ENCODE assay signal across 1 cellular context in genomic region chr1:116465845-116466685, GRCh38.
TF ChIP-seq lines count a peak whose summit lies in the region.

No MANE protein-coding gene starts in this region.

TF ChIP-seq in HepG2, 621 proteins besides CTCF, POLR2A, EP300 and RAD21 (continued from another document and continues in another):
- TF ChIP-seq RERE (CRISPR knock-in tag; IDR thresholded peaks at IDR 0.05; ENCODE audit: low read depth) (no peak), HOXA3 (CRISPR knock-in tag; IDR thresholded peaks at IDR 0.05) (peak; percentile 81; the same call in 1 of the 2 replicates), REXO4 (CRISPR knock-in tag; IDR thresholded peaks at IDR 0.05; ENCODE audit: borderline replicate concordance) (no peak), CC2D1A (CRISPR knock-in tag; IDR thresholded peaks at IDR 0.05) (no peak), BATF2 (CRISPR knock-in tag; IDR thresholded peaks at IDR 0.05) (no peak), ZSCAN21 (CRISPR knock-in tag; IDR thresholded peaks at IDR 0.05; ENCODE audit: borderline replicate concordance) (peak; percentile 72), ZSCAN12 (CRISPR knock-in tag; IDR thresholded peaks at IDR 0.05) (no peak), NAIF1 (CRISPR knock-in tag; IDR thresholded peaks at IDR 0.05; ENCODE audit: borderline replicate concordance) (no peak), GABPA (IDR thresholded peaks at IDR 0.05; ENCODE audit: low read depth, low read length) (no peak), GABPA (CRISPR knock-in tag; IDR thresholded peaks at IDR 0.05; ENCODE audit: low read depth) (no peak; the same call in 1 of the 2 replicates), GLI4 (CRISPR knock-in tag; IDR thresholded peaks at IDR 0.05; ENCODE audit: borderline replicate concordance) (no peak; the same call in 1 of the 2 replicates), ZSCAN22 (CRISPR knock-in tag; IDR thresholded peaks at IDR 0.05) (no peak), FOXA3 (CRISPR knock-in tag; IDR thresholded peaks at IDR 0.05) (peak; percentile 97), ZNF432 (CRISPR knock-in tag; IDR thresholded peaks at IDR 0.05; ENCODE audit: borderline replicate concordance) (no peak), CSRNP1 (CRISPR knock-in tag; IDR thresholded peaks at IDR 0.05) (no peak), RFX3 (CRISPR knock-in tag; IDR thresholded peaks at IDR 0.05) (no peak), MTA3 (CRISPR knock-in tag; IDR thresholded peaks at IDR 0.05) (no peak), SMC3 (IDR thresholded peaks at IDR 0.05; ENCODE audit: low read length) (peak; percentile 31; the same call in 1 of the 2 replicates), HNF4A (CRISPR knock-in tag; IDR thresholded peaks at IDR 0.05) (peak; percentile 87), ZC3H4 (CRISPR knock-in tag; IDR thresholded peaks at IDR 0.05; ENCODE audit: borderline replicate concordance) (0 out of 2 replicates have a peak, but pooled peaks have one; percentile 24), ZNF160 (CRISPR knock-in tag; IDR thresholded peaks at IDR 0.05) (no peak), ARHGAP35 (CRISPR knock-in tag; IDR thresholded peaks at IDR 0.05; ENCODE audit: borderline replicate concordance) (no peak), ZNF788 (CRISPR knock-in tag; IDR thresholded peaks at IDR 0.05; ENCODE audit: borderline replicate concordance) (peak; percentile 56; the same call in 1 of the 2 replicates), ZNF546 (CRISPR knock-in tag; conservative IDR thresholded peaks at IDR 0.05) (no peak), SIN3B (IDR thresholded peaks at IDR 0.05; ENCODE audit: low read length) (no peak), TEAD3 (CRISPR knock-in tag; optimal IDR thresholded peaks at IDR 0.05; ENCODE audit: borderline replicate concordance) (no peak), PHF5A (CRISPR knock-in tag; IDR thresholded peaks at IDR 0.05; ENCODE audit: low read depth, unreplicated experiment) (no peak), REL (CRISPR knock-in tag; conservative IDR thresholded peaks at IDR 0.05) (no peak), HCFC1 (IDR thresholded peaks at IDR 0.05; ENCODE audit: low read depth, low read length) (no peak), JUND (CRISPR knock-in tag; IDR thresholded peaks at IDR 0.05) (peak; percentile 63), ATAD3A (CRISPR knock-in tag; IDR thresholded peaks at IDR 0.05) (no peak), ZNF619 (CRISPR knock-in tag; IDR thresholded peaks at IDR 0.05) (no peak; the same call in 1 of the 2 replicates), ZNF260 (CRISPR knock-in tag; IDR thresholded peaks at IDR 0.05; ENCODE audit: borderline replicate concordance, low read depth) (no peak), LRRFIP1 (CRISPR knock-in tag; conservative IDR thresholded peaks at IDR 0.05) (no peak), SRY (CRISPR knock-in tag; IDR thresholded peaks at IDR 0.05) (peak; percentile 72; the same call in 1 of the 2 replicates), ZFP1 (CRISPR knock-in tag; IDR thresholded peaks at IDR 0.05) (no peak), IKZF4 (CRISPR knock-in tag; IDR thresholded peaks at IDR 0.05; ENCODE audit: borderline replicate concordance, low read depth, not compliant biosample characterization) (no peak), KDM4B (CRISPR knock-in tag; IDR thresholded peaks at IDR 0.05) (no peak), NCOA2 (CRISPR knock-in tag; IDR thresholded peaks at IDR 0.05) (peak; percentile 89), MAF1 (CRISPR knock-in tag; IDR thresholded peaks at IDR 0.05; ENCODE audit: borderline replicate concordance) (0 out of 2 replicates have a peak, but pooled peaks have one; percentile 85), POLR2G (IDR thresholded peaks at IDR 0.05; ENCODE audit: low read depth, low read length) (peak; percentile 93), CENPBD1 (CRISPR knock-in tag; IDR thresholded peaks at IDR 0.05; ENCODE audit: borderline replicate concordance, low read depth) (no peak), ZNF264 (CRISPR knock-in tag; IDR thresholded peaks at IDR 0.05) (peak; percentile 88), NR2F6 (IDR thresholded peaks at IDR 0.05) (peak; percentile 61; the same call in 1 of the 2 replicates), NR2F6 (CRISPR knock-in tag; IDR thresholded peaks at IDR 0.05) (peak; percentile 52; the same call in 1 of the 2 replicates), PAF1 (CRISPR knock-in tag; IDR thresholded peaks at IDR 0.05) (no peak), ATF7-NPFF (CRISPR knock-in tag; IDR thresholded peaks at IDR 0.05; ENCODE audit: low read depth) (0 out of 2 replicates have a peak, but pooled peaks have one; percentile 27), MED13 (CRISPR knock-in tag; IDR thresholded peaks at IDR 0.05) (0 out of 2 replicates have a peak, but pooled peaks have one; percentile 79), RFXAP (CRISPR knock-in tag; IDR thresholded peaks at IDR 0.05; ENCODE audit: borderline replicate concordance) (peak; percentile 72; the same call in 1 of the 2 replicates), USF2 (IDR thresholded peaks at IDR 0.05; ENCODE audit: low read depth, low read length) (no peak), USF2 (CRISPR knock-in tag; IDR thresholded peaks at IDR 0.05; ENCODE audit: borderline replicate concordance) (no peak), ZNF766 (CRISPR knock-in tag; IDR thresholded peaks at IDR 0.05; ENCODE audit: borderline replicate concordance) (no peak), ZNF740 (CRISPR knock-in tag; IDR thresholded peaks at IDR 0.05) (no peak), ESRRA (CRISPR knock-in tag; IDR thresholded peaks at IDR 0.05; ENCODE audit: low read depth) (0 out of 2 replicates have a peak, but pooled peaks have one; percentile 54), ZNF333 (CRISPR knock-in tag; IDR thresholded peaks at IDR 0.05; ENCODE audit: borderline replicate concordance) (no peak), ELK4 (CRISPR knock-in tag; IDR thresholded peaks at IDR 0.05; ENCODE audit: borderline replicate concordance) (no peak), ZNF773 (CRISPR knock-in tag; IDR thresholded peaks at IDR 0.05; ENCODE audit: borderline replicate concordance) (no peak), ZNF839 (CRISPR knock-in tag; IDR thresholded peaks at IDR 0.05; ENCODE audit: borderline replicate concordance) (no peak), TSC22D2 (CRISPR knock-in tag; IDR thresholded peaks at IDR 0.05; ENCODE audit: borderline replicate concordance) (no peak)
